In genomic region chr17:57689254-57689653, GRCh38 we compare ENCODE assay signal across 11 cellular contexts. TPM values are rescaled to one million over a fixed set of nuclear protein-coding genes. Genes with fewer than 3 reads are reported as not detected.
"Had no signal": no experiment of that assay in that cellular context is flagged by ENCODE, and none has a peak within 500 bp of the region (broad histone marks: within the 10 kb centered on the region; RNA-seq: fewer than 3 reads in every experiment).

No MANE protein-coding gene starts in this region.

- FAIRE-seq: K562 had no signal

- H2AFZ ChIP-seq: GM23248 had no signal

- H3K9me3 ChIP-seq: HAP-1 had no signal

- H3K36me3 ChIP-seq: HAP-1 had no signal

- H3K9ac ChIP-seq: GM23248 had no signal

- H3K4me1 ChIP-seq: HAP-1 had no signal

- ATAC-seq: HCT116, K562 had no signal

- DNase-seq: GM23248, GOT3, H7, IMR-90, KG1 had no signal

- H3K4me3 ChIP-seq: GM23248, HAP-1, K562 had no signal

- H3K27ac ChIP-seq: GM23248, HL-60 had no signal

RNA-seq across cellular contexts. Expression of gene CCDC182, which starts 55.8 kb away (rescaled TPM):
- total RNA-seq: GM23248, H4, H7, HT1080, IMR-90, K562 had no signal
- polyA plus RNA-seq: GM23248, IMR-90, K562 had no signal
